12 cellular contexts compared by ENCODE assay signal in genomic region chr20:36666181-36666740, GRCh38. TPM values are rescaled to one million over a fixed set of nuclear protein-coding genes. Genes with fewer than 3 reads are reported as not detected.
A peak's percentile ranks its signal among the peaks of the same experiment; 100 is the strongest.
DNase-seq lines count a peak whose midpoint lies in the region; ATAC-seq and TF ChIP-seq lines count a peak whose summit lies in the region.
"Had no signal": no experiment of that assay in that cellular context is flagged by ENCODE, and none has a peak within 500 bp of the region (broad histone marks: within the 10 kb centered on the region; RNA-seq: fewer than 3 reads in every experiment).

No MANE protein-coding gene starts in this region.

- H3K36me3 ChIP-seq in OCI-LY7 (ENCODE audit: insufficient read depth, low read length) (peaks cover 13% of the 10 kb centered on the region; the same call in 1 of the 2 replicates), tibial artery (peaks cover 54 to 77% (median 62%) of the 10 kb centered on the region in 3 donors)

- TF ChIP-seq CTCF in OCI-LY7 (conservative IDR thresholded peaks at IDR 0.05; ENCODE audit: low read length) = peak; percentile 46
- peak; percentile 40 to 47 for TF ChIP-seq CTCF in tibial artery (IDR thresholded peaks at IDR 0.05)

- DNase-seq in activated naive CD8-positive, alpha-beta T cell treated with anti-CD3 and anti-CD28 coated beads, Interleukin-2, amount 50 U/mL, for 24 hours = no peak
- DNase-seq in OCI-LY7 (ENCODE audit: low spot score) = peak; percentile 35
- peak; percentile 38 to 48 for DNase-seq in erythroblast (lab: John Stamatoyannopoulos, UW)
- no peak for DNase-seq in tibial artery
- DNase-seq: activated B cell treated with CpG ODN at 0.5 μM for 24 hours; COR-L47; stimulated activated CD8-positive, alpha-beta memory T cell treated with anti-CD3 and anti-CD28 coated beads, Interleukin-4, amount 100 ng/mL, for 48 hours had no signal

- H3K27me3 Mint-ChIP-seq in activated naive CD8-positive, alpha-beta T cell = no peaks in the 10 kb centered on the region
- H3K27me3 Mint-ChIP-seq in activated naive CD8-positive, alpha-beta T cell treated with anti-CD3 and anti-CD28 coated beads, Interleukin-2, amount 50 U/mL, for 24 hours = no peaks in the 10 kb centered on the region
- H3K27me3 Mint-ChIP-seq: activated B cell treated with CpG ODN at 0.5 μM for 24 hours had no signal

- peak overlapping the region; percentile 5 for H3K27ac Mint-ChIP-seq in activated naive CD8-positive, alpha-beta T cell
- H3K27ac Mint-ChIP-seq in activated naive CD8-positive, alpha-beta T cell treated with anti-CD3 and anti-CD28 coated beads, Interleukin-2, amount 50 U/mL, for 24 hours = no peak overlapping the region
- H3K27ac Mint-ChIP-seq: activated B cell treated with CpG ODN at 0.5 μM for 24 hours had no signal

- BruUV-seq in OCI-LY7 (replicated peaks; lab: Mats Ljungman, UMichigan) = no TSS peak

- intact Hi-C loops in OCI-LY7 (cut with micrococcal nuclease; ENCODE audit: unreplicated experiment) (no loop called here), tibial artery (cut with DNase I; ENCODE audit: low total_unique reads) (loop anchor here (2.0 kb wide), 1 partner anchor 87 kb away; no protein-coding TSS in a partner anchor)

- H3K4me2 ChIP-seq in OCI-LY7 (ENCODE audit: low read length) = no peak overlapping the region

- CTCF ChIA-PET in OCI-LY7 (lab: Charles Lee; ENCODE audit: unreplicated experiment) = no interaction called here

- no peak overlapping the region for H3K4me3 ChIP-seq in OCI-LY7 (ENCODE audit: low read depth, low read length, poor library complexity, severe bottlenecking)
- no peak overlapping the region for H3K4me3 ChIP-seq in tibial artery

- no peak for ATAC-seq in activated naive CD8-positive, alpha-beta T cell treated with anti-CD3 and anti-CD28 coated beads, Interleukin-2, amount 50 U/mL, for 24 hours
- ATAC-seq in HG02884 (IDR thresholded peaks at IDR 0.05; ENCODE audit: unreplicated experiment) (no peak), HG02973 (IDR thresholded peaks at IDR 0.05; ENCODE audit: unreplicated experiment) (no peak), GM21381 (IDR thresholded peaks at IDR 0.05; ENCODE audit: unreplicated experiment) (no peak)

- POLR2A ChIA-PET in OCI-LY7 (lab: Charles Lee) = interaction anchor here (0.5 to 0.6 kb wide), 2 partner anchors 55 to 170 kb away, joined by 3 read pairs; no protein-coding TSS in a partner anchor

- no peaks in the 10 kb centered on the region for H3K4me1 Mint-ChIP-seq in activated naive CD8-positive, alpha-beta T cell (ENCODE audit: low read depth)
- no peaks in the 10 kb centered on the region for H3K4me1 Mint-ChIP-seq in activated naive CD8-positive, alpha-beta T cell treated with anti-CD3 and anti-CD28 coated beads, Interleukin-2, amount 50 U/mL, for 24 hours
- H3K4me1 Mint-ChIP-seq: activated B cell treated with CpG ODN at 0.5 μM for 24 hours had no signal

- H3K27ac ChIP-seq in OCI-LY7 (ENCODE audit: low read depth, low read length, poor library complexity, severe bottlenecking) (no peak overlapping the region), tibial artery (no peak overlapping the region)

- H3K4me3 Mint-ChIP-seq in activated naive CD8-positive, alpha-beta T cell = no peak overlapping the region
- no peak overlapping the region for H3K4me3 Mint-ChIP-seq in activated naive CD8-positive, alpha-beta T cell treated with anti-CD3 and anti-CD28 coated beads, Interleukin-2, amount 50 U/mL, for 24 hours
- H3K4me3 Mint-ChIP-seq: activated B cell treated with CpG ODN at 0.5 μM for 24 hours had no signal

- H2AFZ ChIP-seq in OCI-LY7 (ENCODE audit: low read length) = no peak overlapping the region

- no peak for TF ChIP-seq POLR2A in erythroblast (IDR thresholded peaks at IDR 0.05; ENCODE audit: low read length)

- no peaks in the 10 kb centered on the region for H3K9me2 ChIP-seq in OCI-LY7 (ENCODE audit: insufficient read depth, low read length)

- no peaks in the 10 kb centered on the region for H3K27me3 ChIP-seq in tibial artery

- H3K9me3 Mint-ChIP-seq in activated naive CD8-positive, alpha-beta T cell (ENCODE audit: low read depth) = no peaks in the 10 kb centered on the region
- H3K9me3 Mint-ChIP-seq in activated naive CD8-positive, alpha-beta T cell treated with anti-CD3 and anti-CD28 coated beads, Interleukin-2, amount 50 U/mL, for 24 hours = no peaks in the 10 kb centered on the region
- H3K9me3 Mint-ChIP-seq: activated B cell treated with CpG ODN at 0.5 μM for 24 hours had no signal

- H3K36me3 Mint-ChIP-seq in activated naive CD8-positive, alpha-beta T cell = peaks cover 9% of the 10 kb centered on the region
- H3K36me3 Mint-ChIP-seq in activated naive CD8-positive, alpha-beta T cell treated with anti-CD3 and anti-CD28 coated beads, Interleukin-2, amount 50 U/mL, for 24 hours (ENCODE audit: low read depth) = peaks cover 3% of the 10 kb centered on the region

- H3K79me2 ChIP-seq in OCI-LY7 (ENCODE audit: insufficient read depth, low read depth, low read length) = no peaks in the 10 kb centered on the region

- H4K20me1 ChIP-seq in OCI-LY7 (ENCODE audit: insufficient read depth, low read length) = no peaks in the 10 kb centered on the region

- H3K4me1 ChIP-seq in OCI-LY7 (ENCODE audit: insufficient read depth, low read length, poor library complexity, severe bottlenecking) (no peaks in the 10 kb centered on the region), tibial artery (no peaks in the 10 kb centered on the region)

- H3K9me3 ChIP-seq in OCI-LY7 (ENCODE audit: low read length) (no peaks in the 10 kb centered on the region), tibial artery (no peaks in the 10 kb centered on the region)

RNA-seq across cellular contexts. Expression of gene SLA2, which starts 20.3 kb away (rescaled TPM):
- total RNA-seq in OCI-LY7 (2014; rRNA removed; shearing (Covaris generic)) = 1.5 and 2.0 TPM in 2 replicates
- 4.1 and 5.0 TPM in 2 replicates for total RNA-seq in OCI-LY7 (2022)
- total RNA-seq: pulmonary artery endothelial cell had no signal

Comparison
In these comparisons a context has a peak if more than half of its experiments do, and no peak if none do; other contexts are left out.
1. DNase-seq: peak in OCI-LY7 (single experiment) and erythroblast (2 of 2); none in activated naive CD8-positive, alpha-beta T cell treated with anti-CD3 and anti-CD28 coated beads, Interleukin-2, amount 50 U/mL, for 24 hours (single experiment) and tibial artery (0 of 2).